ENCODE assay signal across 26 cellular contexts in the genomic region with DNA sequence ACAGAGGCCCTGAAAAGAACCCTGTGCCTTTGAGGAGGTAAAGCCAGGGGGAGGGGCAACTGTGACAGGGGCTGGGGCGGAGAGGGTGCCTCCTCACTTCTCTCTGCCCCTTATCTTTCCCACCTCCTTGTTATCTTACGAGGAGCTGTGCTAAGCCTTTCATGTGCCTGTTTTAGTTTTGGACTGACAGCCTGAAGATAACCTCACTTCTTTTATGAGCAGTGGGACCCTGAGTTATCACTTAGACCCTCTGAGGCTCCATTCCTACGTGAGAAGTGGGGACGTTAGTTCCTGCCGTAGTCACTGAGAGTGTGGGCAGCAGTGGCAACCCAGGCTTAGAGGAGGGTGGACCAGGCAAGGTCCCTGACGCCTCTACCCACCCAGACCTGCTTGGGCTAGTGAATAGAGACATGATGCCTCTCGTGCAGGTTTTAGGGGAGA.
"Had no signal": no experiment of that assay in that cellular context is flagged by ENCODE, and none has a peak within 500 bp of the region (broad histone marks: within the 10 kb centered on the region; RNA-seq: fewer than 3 reads in every experiment).

No MANE protein-coding gene starts in this region.

- H3K9me3 ChIP-seq: heart left ventricle, right lobe of liver, testis, vagina had no signal

- H3K36me3 Mint-ChIP-seq: activated naive CD4-positive, alpha-beta T cell treated with anti-CD3 and anti-CD28 coated beads, Interleukin-2, amount 10 ng/mL, durations not matched to agents 7 days and 5 days; naive B cell had no signal

- DNase-seq: activated B cell treated with CpG ODN at 0.5 μM for 24 hours; activated CD4-positive, alpha-beta T cell treated with anti-CD3 and anti-CD28 coated beads for 4 hours; activated CD4-positive, alpha-beta T cell treated with anti-CD3 and anti-CD28 coated beads, Interleukin-2, amount 50 U/mL, for 48 hours; activated effector memory CD4-positive, alpha-beta T cell treated with anti-CD3 and anti-CD28 coated beads, Interleukin-2, amount 50 U/mL, for 16 hours; activated naive CD4-positive, alpha-beta T cell treated with anti-CD3 and anti-CD28 coated beads, Interleukin-2, amount 10 ng/mL, durations not matched to agents 7 days and 5 days; activated T-cell treated with anti-CD3 and anti-CD28 coated beads, Interleukin-2, amount 50 U/mL, for 72 hours; amygdala; cerebellar nuclear complex; heart left ventricle; left colon; mesenchymal stem cell; naive B cell; occipital lobe; posterior cingulate gyrus; right lobe of liver; small intestine; stimulated activated CD4-positive, alpha-beta T cell treated with anti-CD3 and anti-CD28 coated beads, Interleukin-15, amount 100 ng/mL, for 24 hours; stimulated activated naive B cell treated with anti-CD40 and anti-IgM and Interleukin-4, amounts not matched to agents 10 μg/mL and 1 μg/mL and 100 μg/mL, for 72 hours; T-helper 2 cell; testis; trophoblast cell had no signal

- ATAC-seq: activated T-cell treated with anti-CD3 and anti-CD28 coated beads, Interleukin-2, amount 50 U/mL, for 72 hours; heart left ventricle; left colon; right lobe of liver; stimulated activated naive B cell treated with anti-CD40 and anti-IgM and Interleukin-4, amounts not matched to agents 10 μg/mL and 1 μg/mL and 100 μg/mL, for 72 hours had no signal

- H3K4me3 ChIP-seq: coronary artery, heart left ventricle, right lobe of liver, vagina had no signal

- H3K4me3 Mint-ChIP-seq: activated B cell treated with CpG ODN at 0.5 μM for 24 hours; activated naive CD4-positive, alpha-beta T cell treated with anti-CD3 and anti-CD28 coated beads, Interleukin-2, amount 10 ng/mL, durations not matched to agents 7 days and 5 days; activated T-cell treated with anti-CD3 and anti-CD28 coated beads, Interleukin-2, amount 50 U/mL, for 72 hours; naive B cell; stimulated activated naive B cell treated with anti-CD40 and anti-IgM and Interleukin-4, amounts not matched to agents 10 μg/mL and 1 μg/mL and 100 μg/mL, for 72 hours had no signal

- H3K36me3 ChIP-seq: heart left ventricle, right lobe of liver, vagina had no signal

- H3K27ac ChIP-seq: coronary artery, epithelial cell of prostate, heart left ventricle, right lobe of liver, testis, vagina had no signal

- FAIRE-seq: bronchial epithelial cell, keratinocyte, small intestine had no signal

- H3K27me3 ChIP-seq: heart left ventricle, right lobe of liver, testis, vagina had no signal

- H3K9me3 Mint-ChIP-seq: activated B cell treated with CpG ODN at 0.5 μM for 24 hours; activated naive CD4-positive, alpha-beta T cell treated with anti-CD3 and anti-CD28 coated beads, Interleukin-2, amount 10 ng/mL, durations not matched to agents 7 days and 5 days; activated T-cell treated with anti-CD3 and anti-CD28 coated beads, Interleukin-2, amount 50 U/mL, for 72 hours; stimulated activated naive B cell treated with anti-CD40 and anti-IgM and Interleukin-4, amounts not matched to agents 10 μg/mL and 1 μg/mL and 100 μg/mL, for 72 hours had no signal

- H3K4me1 ChIP-seq: right lobe of liver, testis, vagina had no signal

- H3K27me3 Mint-ChIP-seq: activated B cell treated with CpG ODN at 0.5 μM for 24 hours had no signal

- H3K27ac Mint-ChIP-seq: activated B cell treated with CpG ODN at 0.5 μM for 24 hours; activated naive CD4-positive, alpha-beta T cell treated with anti-CD3 and anti-CD28 coated beads, Interleukin-2, amount 10 ng/mL, durations not matched to agents 7 days and 5 days; activated T-cell treated with anti-CD3 and anti-CD28 coated beads, Interleukin-2, amount 50 U/mL, for 72 hours; stimulated activated naive B cell treated with anti-CD40 and anti-IgM and Interleukin-4, amounts not matched to agents 10 μg/mL and 1 μg/mL and 100 μg/mL, for 72 hours had no signal
